19 cellular contexts compared by ENCODE assay signal in the genomic region with DNA sequence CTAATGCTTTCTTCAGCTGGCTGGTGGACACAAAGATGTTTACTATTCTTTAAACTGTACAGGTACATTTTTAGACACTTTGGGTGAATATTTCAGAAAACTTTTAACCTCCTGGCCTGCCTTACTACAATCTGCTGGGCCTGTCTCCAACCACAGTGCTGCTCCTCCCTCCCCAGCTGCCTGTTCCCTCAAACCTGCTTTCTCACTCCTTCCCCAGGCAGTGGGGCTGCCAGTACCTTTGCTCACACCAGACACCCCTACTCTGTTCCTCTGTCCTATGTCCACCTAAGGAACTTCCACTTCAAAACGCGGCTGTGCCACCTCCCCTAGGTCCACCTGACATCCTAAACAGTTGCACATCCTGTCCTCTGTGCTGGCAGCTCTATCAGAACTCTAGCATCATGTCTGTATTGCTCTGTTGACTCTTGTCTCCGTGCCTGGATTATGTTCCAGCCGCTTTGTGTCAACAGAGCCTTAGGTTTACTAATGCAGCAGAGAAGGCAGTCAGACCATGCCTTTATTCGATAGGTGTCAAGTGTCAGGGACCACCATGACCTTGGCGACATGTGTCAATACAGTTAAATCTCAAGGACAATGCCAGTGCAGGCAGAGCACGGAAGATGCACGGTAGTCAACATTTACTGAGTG. TPM values are rescaled to one million over a fixed set of nuclear protein-coding genes. Genes with fewer than 3 reads are reported as not detected.
DNase-seq lines count a peak whose midpoint lies in the region; ATAC-seq and TF ChIP-seq lines count a peak whose summit lies in the region.
"Had no signal": no experiment of that assay in that cellular context is flagged by ENCODE, and none has a peak within 500 bp of the region (broad histone marks: within the 10 kb centered on the region; RNA-seq: fewer than 3 reads in every experiment).

No MANE protein-coding gene starts in this region.

- 46 to 47% methylated on average over 8 of the region's 8 CpGs for WGBS in testis, 2 donors

- no peak for DNase-seq in activated T-cell treated with anti-CD3 and anti-CD28 coated beads, Interleukin-2, amount 50 U/mL, for 24 hours
- DNase-seq in activated T-cell treated with anti-CD3 and anti-CD28 coated beads, Interleukin-2, amount 50 U/mL, for 1 hour: no peak
- peak; percentile 19 for DNase-seq in NCI-H187 treated with DMSO at 0.1 percent for 48 hours (lab: John Stamatoyannopoulos, UW)
- DNase-seq in T-helper 17 cell: no peak
- DNase-seq in testis: peak; percentile 34
- no peak for DNase-seq in stimulated activated CD4-positive, alpha-beta T cell treated with anti-CD3 and anti-CD28 coated beads, Interleukin-2, amount 100 ng/mL, for 48 hours
- no peak for DNase-seq in DMS 273 treated with DMSO at 0.1 percent for 48 hours (lab: John Stamatoyannopoulos, UW)
- DNase-seq: ACHN; activated CD4-positive, alpha-beta T cell treated with anti-CD3 and anti-CD28 coated beads, Interleukin-2, amount 50 U/mL, for 1 hour; HFFc6; KBM-7; NCI-H1694; Right ventricle myocardium superior; small intestine; stimulated activated naive CD4-positive, alpha-beta T cell; upper lobe of right lung had no signal

- peak overlapping the region in 1 of 2 donors; percentile 69 for H3K27ac ChIP-seq in testis
- H3K27ac ChIP-seq: adrenal gland, upper lobe of right lung had no signal

- H3K9me3 Mint-ChIP-seq in activated T-cell treated with anti-CD3 and anti-CD28 coated beads, Interleukin-2, amount 50 U/mL, for 24 hours: no peaks in the 10 kb centered on the region
- H3K9me3 Mint-ChIP-seq: HFFc6 had no signal

- H3K4me3 ChIP-seq in testis: no peak overlapping the region
- H3K4me3 ChIP-seq: adrenal gland, upper lobe of right lung had no signal

- intact Hi-C loops in testis (cut with DNase I; ENCODE audit: low total_unique reads): no loop called here

- no peaks in the 10 kb centered on the region for H3K9me3 ChIP-seq in T-helper 17 cell (ENCODE audit: control insufficient read depth, low read length, poor library complexity, severe bottlenecking)
- H3K9me3 ChIP-seq in testis: no peaks in the 10 kb centered on the region
- H3K9me3 ChIP-seq: adrenal gland, upper lobe of right lung had no signal

- H3K36me3 ChIP-seq in testis (ENCODE audit: low read depth, missing control alignments): no peaks in the 10 kb centered on the region
- H3K36me3 ChIP-seq: adrenal gland, upper lobe of right lung had no signal

- no peak for TF ChIP-seq CTCF in testis (IDR thresholded peaks at IDR 0.05)

- H3K4me3 Mint-ChIP-seq in activated T-cell treated with anti-CD3 and anti-CD28 coated beads, Interleukin-2, amount 50 U/mL, for 24 hours: no peak overlapping the region
- no peak overlapping the region for H3K4me3 Mint-ChIP-seq in T-helper 17 cell
- H3K4me3 Mint-ChIP-seq: HFFc6 had no signal

- H3K36me3 Mint-ChIP-seq in activated T-cell treated with anti-CD3 and anti-CD28 coated beads, Interleukin-2, amount 50 U/mL, for 24 hours (ENCODE audit: low read depth): peaks cover 93% of the 10 kb centered on the region
- peaks cover 12% of the 10 kb centered on the region for H3K36me3 Mint-ChIP-seq in T-helper 17 cell (ENCODE audit: low read depth)

- H3K4me1 ChIP-seq in testis: peaks cover 24% of the 10 kb centered on the region
- H3K4me1 ChIP-seq: adrenal gland, upper lobe of right lung had no signal

- peaks cover 3% of the 10 kb centered on the region for H3K4me1 Mint-ChIP-seq in activated T-cell treated with anti-CD3 and anti-CD28 coated beads, Interleukin-2, amount 50 U/mL, for 24 hours (ENCODE audit: low read depth)
- H3K4me1 Mint-ChIP-seq in T-helper 17 cell: peaks cover 6% of the 10 kb centered on the region

- no peaks in the 10 kb centered on the region for H3K27me3 Mint-ChIP-seq in activated T-cell treated with anti-CD3 and anti-CD28 coated beads, Interleukin-2, amount 50 U/mL, for 24 hours
- H3K27me3 Mint-ChIP-seq in T-helper 17 cell: no peaks in the 10 kb centered on the region

- H3K27me3 ChIP-seq in testis: no peaks in the 10 kb centered on the region
- H3K27me3 ChIP-seq: adrenal gland, upper lobe of right lung had no signal

- peak overlapping the region; percentile 48 for H3K27ac Mint-ChIP-seq in activated T-cell treated with anti-CD3 and anti-CD28 coated beads, Interleukin-2, amount 50 U/mL, for 24 hours
- H3K27ac Mint-ChIP-seq in T-helper 17 cell: peak overlapping the region; percentile 21
- H3K27ac Mint-ChIP-seq: HFFc6 had no signal

- ATAC-seq in T-helper 17 cell (no peak), GM19452 (IDR thresholded peaks at IDR 0.05; ENCODE audit: unreplicated experiment) (no peak)
- ATAC-seq: upper lobe of right lung had no signal

- TF ChIP-seq POLR2A in testis (IDR thresholded peaks at IDR 0.05): no peak

RNA-seq across cellular contexts. Expression of gene ZP1, which starts 13.4 kb away (rescaled TPM):
- total RNA-seq in T-helper 17 cell (not detected), testis (1 to 10 TPM; 3.5 to 4.0 TPM)
- polyA plus RNA-seq in testis (ENCODE audit: insufficient read depth, low read depth, low replicate concordance): 11.2 TPM
- total RNA-seq: osteocyte, Right ventricle myocardium superior, upper lobe of right lung had no signal

RNA-seq across cellular contexts. Expression of gene PTGDR2, which starts 25.0 kb away (rescaled TPM):
- 1 to 10 TPM in 1 of 2 donors, under 1 TPM in 1; 0.52 to 1.8 TPM for total RNA-seq in T-helper 17 cell
- total RNA-seq in testis: 1 to 10 TPM in 1 of 2 donors, under 1 TPM in 1; 0.81 to 1.5 TPM
- 0.28 TPM for polyA plus RNA-seq in testis (ENCODE audit: insufficient read depth, low read depth, low replicate concordance)
- total RNA-seq: HFFc6 had no signal

RNA-seq across cellular contexts. Expression of gene PRPF19, which starts 25.6 kb away (rescaled TPM):
- 10 to 100 TPM; 66.7 to 87.5 TPM for total RNA-seq in T-helper 17 cell
- total RNA-seq in testis: 100 to 1,000 TPM in 1 of 2 donors, 10 to 100 TPM in 1; 79.8 to 109 TPM
- polyA plus RNA-seq in testis (ENCODE audit: insufficient read depth, low read depth, low replicate concordance): 71.6 TPM

RNA-seq across cellular contexts. Expression of gene TMEM109, which starts 33.2 kb away (rescaled TPM):
- total RNA-seq in T-helper 17 cell (10 to 100 TPM; 42.8 to 52.7 TPM), testis (10 to 100 TPM; 28.1 to 46.7 TPM)
- polyA plus RNA-seq in testis (ENCODE audit: insufficient read depth, low read depth, low replicate concordance): 59.1 TPM

RNA-seq across cellular contexts. Expression of gene CCDC86, which starts 38.8 kb away (rescaled TPM):
- total RNA-seq in T-helper 17 cell (10 to 100 TPM in 1 of 2 donors, 1 to 10 TPM in 1; 9.2 to 13.1 TPM), testis (10 to 100 TPM; 60.7 to 64.7 TPM)
- polyA plus RNA-seq in testis (ENCODE audit: insufficient read depth, low read depth, low replicate concordance): 134 TPM

Comparison
In these comparisons a context has a peak if more than half of its experiments do, and no peak if none do; other contexts are left out.
1. DNase-seq: peak in NCI-H187 treated with DMSO at 0.1 percent for 48 hours (single experiment) and testis (single experiment); none in activated T-cell treated with anti-CD3 and anti-CD28 coated beads, Interleukin-2, amount 50 U/mL, for 24 hours (single experiment), activated T-cell treated with anti-CD3 and anti-CD28 coated beads, Interleukin-2, amount 50 U/mL, for 1 hour (single experiment), T-helper 17 cell (0 of 3), stimulated activated CD4-positive, alpha-beta T cell treated with anti-CD3 and anti-CD28 coated beads, Interleukin-2, amount 100 ng/mL, for 48 hours (0 of 2) and DMS 273 treated with DMSO at 0.1 percent for 48 hours (single experiment).
2. RNA of gene ZP1, which starts 13.4 kb away (total RNA-seq): 3.5 to 4.0 TPM in testis; not detected in T-helper 17 cell; every median in the first group is over 4 times any median in the second.